ENCODE assay signal across 22 cellular contexts in genomic region chr10:12539350-12540164, GRCh38.
DNase-seq lines count a peak whose midpoint lies in the region; ATAC-seq, FAIRE-seq and TF ChIP-seq lines count a peak whose summit lies in the region.
"Had no signal": no experiment of that assay in that cellular context is flagged by ENCODE, and none has a peak within 500 bp of the region (broad histone marks: within the 10 kb centered on the region; RNA-seq: fewer than 3 reads in every experiment).

No MANE protein-coding gene starts in this region.

- no peaks in the 10 kb centered on the region for H3K36me3 Mint-ChIP-seq in T-helper 17 cell (ENCODE audit: low read depth)

- H3K4me3 ChIP-seq in liver (ENCODE audit: low read depth in 1 of 3, low read length in 3 of 3) = no peak overlapping the region
- H3K4me3 ChIP-seq in HepG2 (replicated peaks in 1 of 3; ENCODE audit: insufficient read depth in 1 of 3, low read depth in 2 of 3, low read length in 3 of 3) = no peak overlapping the region
- no peak overlapping the region for H3K4me3 ChIP-seq in right lobe of liver
- no peak overlapping the region for H3K4me3 ChIP-seq in aorta (ENCODE audit: low read length in 2 of 2)
- H3K4me3 ChIP-seq in prostate gland = no peak overlapping the region
- H3K4me3 ChIP-seq: BLaER1, GM23248, thoracic aorta had no signal

- no peaks in the 10 kb centered on the region for H3K27me3 Mint-ChIP-seq in T-helper 17 cell
- H3K27me3 Mint-ChIP-seq: dendritic cell treated with granulocyte-macrophage colony-stimulating factor and Interleukin-4, amounts not matched to agents 40 ng/mL and 50 ng/mL, for 4 days had no signal

- H3K79me2 ChIP-seq in HepG2 (ENCODE audit: insufficient read depth, low read length) = no peaks in the 10 kb centered on the region

- intact Hi-C loops in HepG2 (cut with micrococcal nuclease; ENCODE audit: unreplicated experiment) = no loop called here
- intact Hi-C loops in right lobe of liver (cut with DNase I) = no loop called here
- intact Hi-C loops in aorta (cut with DNase I) = no loop called here
- intact Hi-C loops in prostate gland (cut with DNase I) = no loop called here

- DNase-seq in HepG2 (ENCODE audit: low spot score) (no peak), T-helper 17 cell (no peak), right lobe of liver (peak in 1 of 3 donors; percentile 73), aorta (no peak), prostate gland (ENCODE audit: low spot score) (no peak), NCI-H526 (lab: John Stamatoyannopoulos, UW) (no peak), ureter (ENCODE audit: low spot score) (no peak)
- DNase-seq: activated CD4-positive, CD25-positive, alpha-beta regulatory T cell; activated gamma-delta T cell; DND-41; KBM-7; left cardiac atrium; NCI-H1436 treated with DMSO at 0.1 percent for 48 hours; stimulated activated CD4-positive, alpha-beta T cell treated with anti-CD3 and anti-CD28 coated beads, Interleukin-1b, Interleukin-23, amount 100 ng/mL, for 48 hours; T-helper 1 cell had no signal

- H3K27me3 ChIP-seq in liver (ENCODE audit: control insufficient read depth in 4 of 4, insufficient read depth in 4 of 4, low read length in 3 of 4) (no peaks in the 10 kb centered on the region), HepG2 (ENCODE audit: control insufficient read depth in 1 of 2, insufficient read depth in 2 of 2, low read length in 2 of 2) (no peaks in the 10 kb centered on the region; a peak in 1 of 5 replicates), right lobe of liver (no peaks in the 10 kb centered on the region), aorta (ENCODE audit: control insufficient read depth in 1 of 2, insufficient read depth in 2 of 2, low read length in 1 of 2) (no peaks in the 10 kb centered on the region), prostate gland (replicated peaks; ENCODE audit: insufficient read depth) (no peaks in the 10 kb centered on the region)
- H3K27me3 ChIP-seq: BLaER1 had no signal

- 53% methylated on average over 7 of the region's 7 CpGs for WGBS in liver
- WGBS in HepG2 (ENCODE audit: low lambda C conversion rate) = 21% methylated on average over 6 of the region's 7 CpGs
- 36% methylated on average over 5 of the region's 7 CpGs for WGBS in right lobe of liver (ENCODE audit: insufficient coverage, low coverage, low lambda C conversion rate, missing lambda C conversion rate)
- WGBS in aorta, 2 donors = 70 to 71% methylated on average over 7 of the region's 7 CpGs
- 69% methylated on average over 7 of the region's 7 CpGs for WGBS in prostate gland

- H3K9ac ChIP-seq in liver (ENCODE audit: low read depth in 1 of 2, low read length in 2 of 2) = peak overlapping the region in 1 of 2 donors; percentile 58
- no peak overlapping the region for H3K9ac ChIP-seq in HepG2 (ENCODE audit: insufficient read depth, low read depth, low read length)
- H3K9ac ChIP-seq: BLaER1, GM23248 had no signal

- BruUV-seq in HepG2 (replicated peaks; lab: Mats Ljungman, UMichigan) = no TSS peak

- peaks cover 37% of the 10 kb centered on the region for H3K4me1 Mint-ChIP-seq in T-helper 17 cell

- no peaks in the 10 kb centered on the region for H4K20me1 ChIP-seq in HepG2 (ENCODE audit: insufficient read depth, low read length)
- H4K20me1 ChIP-seq: BLaER1 had no signal

- TF ChIP-seq RAD21 in liver (IDR thresholded peaks at IDR 0.05) = peak; percentile 37 to 49
- TF ChIP-seq RAD21 in HepG2 (CRISPR knock-in tag; IDR thresholded peaks at IDR 0.05) = no peak

- H3K36me3 ChIP-seq in liver (ENCODE audit: control insufficient read depth in 4 of 4, insufficient read depth in 3 of 4, low read depth in 1 of 4, low read length in 3 of 4) (no peaks in the 10 kb centered on the region), HepG2 (replicated peaks in 1 of 2; ENCODE audit: control insufficient read depth in 1 of 2, insufficient read depth in 2 of 2, low read length in 2 of 2) (no peaks in the 10 kb centered on the region), right lobe of liver (no peaks in the 10 kb centered on the region), aorta (ENCODE audit: control insufficient read depth in 1 of 2, insufficient read depth in 2 of 2, low read length in 1 of 2) (no peaks in the 10 kb centered on the region), prostate gland (no peaks in the 10 kb centered on the region)
- H3K36me3 ChIP-seq: BLaER1, thoracic aorta had no signal

- peak overlapping the region; percentile 85 to 89 for H3K27ac ChIP-seq in liver (ENCODE audit: low read depth in 1 of 2, low read length in 2 of 2)
- no peak overlapping the region for H3K27ac ChIP-seq in HepG2 (ENCODE audit: extremely low read length, insufficient read depth, low read length)
- H3K27ac ChIP-seq in right lobe of liver = peak overlapping the region in 2 of 3 donors; percentile 60 to 65
- H3K27ac ChIP-seq in aorta (ENCODE audit: low read depth in 1 of 2, low read length in 2 of 2) = no peak overlapping the region
- no peak overlapping the region for H3K27ac ChIP-seq in prostate gland
- H3K27ac ChIP-seq: BLaER1, GM23248, HL-60, thoracic aorta had no signal

- H3K9me3 ChIP-seq in liver (ENCODE audit: control insufficient read depth in 4 of 4, low read length in 3 of 4) (no peaks in the 10 kb centered on the region), HepG2 (ENCODE audit: low read length) (no peaks in the 10 kb centered on the region), T-helper 17 cell (ENCODE audit: control insufficient read depth, low read length, poor library complexity, severe bottlenecking) (no peaks in the 10 kb centered on the region), right lobe of liver (no peaks in the 10 kb centered on the region), aorta (ENCODE audit: control insufficient read depth, low read length) (no peaks in the 10 kb centered on the region), prostate gland (no peaks in the 10 kb centered on the region)
- H3K9me3 ChIP-seq: BLaER1, thoracic aorta had no signal

- POLR2A ChIA-PET in HepG2 (lab: Yijun Ruan, JAX) = no interaction called here

- CTCF ChIA-PET in HepG2 (lab: Yijun Ruan, JAX; ENCODE audit: low intra/inter-chr PET ratio, low total read pairs) = no interaction called here

- peak overlapping the region; percentile 75 for H3K27ac Mint-ChIP-seq in T-helper 17 cell
- H3K27ac Mint-ChIP-seq: dendritic cell treated with granulocyte-macrophage colony-stimulating factor and Interleukin-4, amounts not matched to agents 40 ng/mL and 50 ng/mL, for 4 days had no signal

- in situ Hi-C loops in HepG2 (cut with HindIII; ENCODE audit: extremely low pct_ligation_motif_present, low pct_unique_long_range_greater_than_20kb) = no loop called here

- ATAC-seq in HepG2 = no peak
- ATAC-seq in T-helper 17 cell = no peak
- ATAC-seq in right lobe of liver = peak; percentile 79 to 89 (median 86)
- peak; percentile 26 for ATAC-seq in aorta (ENCODE audit: low FRiP score)
- ATAC-seq: esophagus mucosa had no signal

- H2AFZ ChIP-seq in HepG2 (ENCODE audit: low read length) = no peak overlapping the region
- H2AFZ ChIP-seq: GM23248 had no signal

- H3K4me1 ChIP-seq in liver (ENCODE audit: control insufficient read depth in 4 of 4, insufficient read depth in 4 of 4, low read length in 3 of 4) = peaks cover 5 to 36% (median 20%) of the 10 kb centered on the region in 4 donors
- H3K4me1 ChIP-seq in HepG2 (ENCODE audit: insufficient read depth, low read length) = no peaks in the 10 kb centered on the region
- H3K4me1 ChIP-seq in right lobe of liver = peaks cover 0 to 21% (median 4%) of the 10 kb centered on the region in 4 donors
- no peaks in the 10 kb centered on the region for H3K4me1 ChIP-seq in aorta (ENCODE audit: control insufficient read depth in 1 of 2, insufficient read depth in 2 of 2, low read length in 2 of 2)
- H3K4me1 ChIP-seq in prostate gland (replicated peaks) = peaks cover 4% of the 10 kb centered on the region

- no peak for TF ChIP-seq POLR2A in HepG2 (IDR thresholded peaks at IDR 0.05; ENCODE audit: insufficient read depth in 1 of 2, low read depth in 2 of 2, low read length in 2 of 2)
- no peak for TF ChIP-seq POLR2A in right lobe of liver (IDR thresholded peaks at IDR 0.05)
- TF ChIP-seq POLR2A in prostate gland (IDR thresholded peaks at IDR 0.05) = no peak

- no peak overlapping the region for H3K4me2 ChIP-seq in HepG2 (ENCODE audit: low read depth, low read length)
- H3K4me2 ChIP-seq: BLaER1 had no signal

- FAIRE-seq in HepG2 (lab: Jason Lieb, UNC) = no peak

- TF ChIP-seq CTCF in liver (IDR thresholded peaks at IDR 0.05; ENCODE audit: low read depth, low read length, missing input control) = no peak
- TF ChIP-seq CTCF in HepG2 (CRISPR knock-in tag; IDR thresholded peaks at IDR 0.05) = no peak
- TF ChIP-seq CTCF in right lobe of liver (IDR thresholded peaks at IDR 0.05) = no peak
- no peak for TF ChIP-seq CTCF in prostate gland (IDR thresholded peaks at IDR 0.05)

- H3K4me3 Mint-ChIP-seq in T-helper 17 cell = no peak overlapping the region
- H3K4me3 Mint-ChIP-seq: dendritic cell treated with granulocyte-macrophage colony-stimulating factor and Interleukin-4, amounts not matched to agents 40 ng/mL and 50 ng/mL, for 4 days had no signal

- TF ChIP-seq EP300 in HepG2 (IDR thresholded peaks at IDR 0.05; ENCODE audit: low read depth in 2 of 2, low read length in 2 of 2) = no peak
- TF ChIP-seq EP300 in HepG2 (CRISPR knock-in tag; IDR thresholded peaks at IDR 0.05; ENCODE audit: borderline replicate concordance) = no peak

TF ChIP-seq in liver, 16 proteins besides CTCF, POLR2A, EP300 and RAD21 (continues in another document):
- TF ChIP-seq FOXA2 (IDR thresholded peaks at IDR 0.05) = no peak
- TF ChIP-seq RXRA (IDR thresholded peaks at IDR 0.05) = peak; percentile 19 to 62
- TF ChIP-seq YY1 (IDR thresholded peaks at IDR 0.05) = peak; percentile 84
- TF ChIP-seq SP1 (IDR thresholded peaks at IDR 0.05) = peak; percentile 49
- peak in 1 of 2 donors; percentile 36 for TF ChIP-seq EGR1 (IDR thresholded peaks at IDR 0.05; ENCODE audit: low read depth in 2 of 2)
- peak in 1 of 2 donors; percentile 38 for TF ChIP-seq HNF4A (conservative IDR thresholded peaks at IDR 0.05)
- TF ChIP-seq, protein P1, sequence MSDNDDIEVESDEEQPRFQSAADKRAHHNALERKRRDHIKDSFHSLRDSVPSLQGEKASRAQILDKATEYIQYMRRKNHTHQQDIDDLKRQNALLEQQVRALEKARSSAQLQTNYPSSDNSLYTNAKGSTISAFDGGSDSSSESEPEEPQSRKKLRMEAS (IDR thresholded peaks at IDR 0.05) = peak; percentile 80

TF ChIP-seq in HepG2, 621 proteins besides CTCF, POLR2A, EP300 and RAD21 (continues in another document):
- TF ChIP-seq ZBTB44 (CRISPR knock-in tag; IDR thresholded peaks at IDR 0.05) (no peak), HNF4A (CRISPR knock-in tag; IDR thresholded peaks at IDR 0.05) (no peak)

Comparison
In these comparisons a context has a peak if more than half of its experiments do, and no peak if none do; other contexts are left out.
1. H3K27ac ChIP-seq: peak in liver (2 of 2) and right lobe of liver (2 of 3); none in HepG2 (single experiment), aorta (0 of 2) and prostate gland (0 of 2).
2. ATAC-seq: peak in right lobe of liver (4 of 4) and aorta (single experiment); none in HepG2 (single experiment) and T-helper 17 cell (single experiment).